ENCODE assay signal across 14 cellular contexts in the genomic region with DNA sequence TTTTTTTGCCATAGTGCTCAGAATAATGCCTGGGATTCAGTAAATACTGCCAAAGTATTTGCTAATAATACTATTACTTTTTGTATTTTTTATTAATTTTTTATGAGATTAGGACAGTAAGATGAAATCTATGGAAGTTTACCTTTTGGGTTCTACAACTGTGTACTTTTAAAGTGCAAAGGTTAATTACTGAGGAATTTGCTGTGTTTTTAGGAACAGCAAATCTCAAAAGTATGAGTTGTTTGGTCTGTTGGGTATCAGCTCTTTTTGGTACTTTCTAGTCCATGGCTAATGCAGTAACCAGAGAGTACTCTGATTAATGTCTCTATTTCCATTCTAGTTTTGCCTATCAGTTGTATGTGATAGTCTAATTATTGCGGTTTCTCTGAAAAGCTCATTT. TPM values are rescaled to one million over a fixed set of nuclear protein-coding genes. Genes with fewer than 3 reads are reported as not detected.
DNase-seq lines count a peak whose midpoint lies in the region; ATAC-seq and TF ChIP-seq lines count a peak whose summit lies in the region.
"Had no signal": no experiment of that assay in that cellular context is flagged by ENCODE, and none has a peak within 500 bp of the region (broad histone marks: within the 10 kb centered on the region; RNA-seq: fewer than 3 reads in every experiment).

No MANE protein-coding gene starts in this region.

- CTCF ChIA-PET in CD4-positive, alpha-beta T cell (lab: Charles Lee) = no interaction called here
- CTCF ChIA-PET in WTC11 (lab: Charles Lee) = interaction anchor here (0.5 kb wide), 1 partner anchor 23 kb away, joined by 3 read pairs; no protein-coding TSS in a partner anchor

- ATAC-seq in CD4-positive, alpha-beta T cell (ENCODE audit: poor library complexity) = no peak
- ATAC-seq in WTC11 (no peak), HG03196 (IDR thresholded peaks at IDR 0.05; ENCODE audit: unreplicated experiment) (no peak)
- ATAC-seq: CD8-positive, alpha-beta T cell; GM12878 had no signal

- no peaks in the 10 kb centered on the region for H3K9me2 ChIP-seq in Karpas-422 (replicated peaks; ENCODE audit: insufficient read depth, low read length)

- H3K27me3 ChIP-seq in CD4-positive, alpha-beta T cell (ENCODE audit: control insufficient read depth, insufficient read depth, low read length) = no peaks in the 10 kb centered on the region
- H3K27me3 ChIP-seq in KMS-11 (ENCODE audit: insufficient read depth, low read depth) (no peaks in the 10 kb centered on the region), Karpas-422 (ENCODE audit: low read length) (no peaks in the 10 kb centered on the region)

- peak overlapping the region; percentile 38 for H3K4me3 Mint-ChIP-seq in CD4-positive, alpha-beta T cell
- H3K4me3 Mint-ChIP-seq in WTC11 = no peak overlapping the region
- no peak overlapping the region for H3K4me3 Mint-ChIP-seq in type B pancreatic cell
- H3K4me3 Mint-ChIP-seq: B cell; CD8-positive, alpha-beta T cell had no signal

- POLR2A ChIA-PET in CD4-positive, alpha-beta T cell (lab: Charles Lee) = interaction anchor here (0.6 kb wide), 1 partner anchor 1410 kb away, joined by 3 read pairs; no protein-coding TSS in a partner anchor
- POLR2A ChIA-PET in WTC11 (lab: Charles Lee) = no interaction called here

- H3K27ac ChIP-seq in CD4-positive, alpha-beta T cell (ENCODE audit: low read depth, low read length) = no peak overlapping the region
- no peak overlapping the region for H3K27ac ChIP-seq in KMS-11
- no peak overlapping the region for H3K27ac ChIP-seq in Karpas-422 (ENCODE audit: low read length)

- H2AFZ ChIP-seq in KMS-11 (ENCODE audit: low read depth) = no peak overlapping the region
- H2AFZ ChIP-seq in Karpas-422 (ENCODE audit: low read length) = no peak overlapping the region

- intact Hi-C loops in CD4-positive, alpha-beta T cell (cut with DNase I, micrococcal nuclease) = loop anchor here in 1 of 2 experiments (10.0 kb wide), 2 partner anchors 502 to 1588 kb away; a partner anchor contains a TSS

- peaks cover 73% of the 10 kb centered on the region for H3K4me1 Mint-ChIP-seq in CD4-positive, alpha-beta T cell (ENCODE audit: low read depth)
- H3K4me1 Mint-ChIP-seq in WTC11 = peaks cover 46% of the 10 kb centered on the region
- H3K4me1 Mint-ChIP-seq in type B pancreatic cell (ENCODE audit: unreplicated experiment) = peaks cover 14% of the 10 kb centered on the region

- no peaks in the 10 kb centered on the region for H3K27me3 Mint-ChIP-seq in CD4-positive, alpha-beta T cell
- H3K27me3 Mint-ChIP-seq in WTC11 (ENCODE audit: low read depth) (no peaks in the 10 kb centered on the region), type B pancreatic cell (no peaks in the 10 kb centered on the region)
- H3K27me3 Mint-ChIP-seq: B cell had no signal

- no peak for TF ChIP-seq CTCF in CD4-positive, alpha-beta T cell (IDR thresholded peaks at IDR 0.05)
- TF ChIP-seq CTCF in KMS-11 (conservative IDR thresholded peaks at IDR 0.05; ENCODE audit: low read depth, low read length) (no peak), WTC11 (IDR thresholded peaks at IDR 0.05) (no peak), type B pancreatic cell (conservative IDR thresholded peaks at IDR 0.05) (no peak)

- peaks cover 100% of the 10 kb centered on the region for H3K79me2 ChIP-seq in KMS-11 (ENCODE audit: insufficient read depth, low read depth)
- peaks cover 98% of the 10 kb centered on the region for H3K79me2 ChIP-seq in Karpas-422 (ENCODE audit: low read length)

- H3K27ac Mint-ChIP-seq in CD4-positive, alpha-beta T cell = peak overlapping the region; percentile 64
- H3K27ac Mint-ChIP-seq in WTC11 (peak overlapping the region; percentile 45; the same call in 1 of the 2 replicates), type B pancreatic cell (peak overlapping the region; percentile 13)
- H3K27ac Mint-ChIP-seq: B cell; CD8-positive, alpha-beta T cell had no signal

- peaks cover 77% of the 10 kb centered on the region for H3K4me1 ChIP-seq in KMS-11 (ENCODE audit: low read depth, poor library complexity, severe bottlenecking)
- H3K4me1 ChIP-seq in Karpas-422 (ENCODE audit: low read length) = peaks cover 24% of the 10 kb centered on the region

- H3K9ac ChIP-seq in KMS-11 = no peak overlapping the region
- no peak overlapping the region for H3K9ac ChIP-seq in Karpas-422 (ENCODE audit: low read length)

- H3K36me3 ChIP-seq in KMS-11 (ENCODE audit: insufficient read depth) = no peaks in the 10 kb centered on the region
- peaks cover 7% of the 10 kb centered on the region; the same call in 1 of the 2 replicates for H3K36me3 ChIP-seq in Karpas-422 (ENCODE audit: insufficient read depth, low read length)

- H3K9me3 ChIP-seq in CD4-positive, alpha-beta T cell (ENCODE audit: control insufficient read depth, low read length) = no peaks in the 10 kb centered on the region
- H3K9me3 ChIP-seq in Karpas-422 (ENCODE audit: low read length) = no peaks in the 10 kb centered on the region
- H3K9me3 ChIP-seq: HAP-1 had no signal

- peaks cover 32% of the 10 kb centered on the region for H3K36me3 Mint-ChIP-seq in CD4-positive, alpha-beta T cell (ENCODE audit: low read depth)
- peaks cover 11% of the 10 kb centered on the region for H3K36me3 Mint-ChIP-seq in WTC11
- peaks cover 11% of the 10 kb centered on the region for H3K36me3 Mint-ChIP-seq in type B pancreatic cell

- no peak overlapping the region for H3K4me3 ChIP-seq in KMS-11 (IDR thresholded peaks at IDR 0.05; ENCODE audit: insufficient read depth, low read depth, low read length)
- H3K4me3 ChIP-seq in Karpas-422 (ENCODE audit: low read length) = no peak overlapping the region
- H3K4me3 ChIP-seq: GM12878, HAP-1 had no signal

- no peak for DNase-seq in CD4-positive, alpha-beta T cell
- DNase-seq in WTC11 (ENCODE audit: low spot score) (no peak), type B pancreatic cell (ENCODE audit: extremely low spot score, unreplicated experiment) (no peak), DMS114 treated with DMSO at 0.1 percent for 48 hours (lab: John Stamatoyannopoulos, UW; ENCODE audit: unreplicated experiment) (no peak), Karpas-422 (no peak)
- DNase-seq: C1 segment of cervical spinal cord; CD8-positive, alpha-beta T cell; COR-L47; DND-41 had no signal

- H4K20me1 ChIP-seq in KMS-11 (ENCODE audit: insufficient read depth) = peaks cover 8% of the 10 kb centered on the region; the same call in 1 of the 2 replicates
- H4K20me1 ChIP-seq in Karpas-422 (ENCODE audit: insufficient read depth, low read depth, low read length) = peaks cover 70% of the 10 kb centered on the region

- H3K4me2 ChIP-seq in KMS-11 (peak overlapping the region; percentile 65), Karpas-422 (ENCODE audit: low read depth, low read length, poor library complexity, severe bottlenecking) (no peak overlapping the region)

- H3K9me3 Mint-ChIP-seq in CD4-positive, alpha-beta T cell = no peaks in the 10 kb centered on the region
- H3K9me3 Mint-ChIP-seq in WTC11 = no peaks in the 10 kb centered on the region
- no peaks in the 10 kb centered on the region for H3K9me3 Mint-ChIP-seq in type B pancreatic cell
- H3K9me3 Mint-ChIP-seq: CD8-positive, alpha-beta T cell had no signal

TF ChIP-seq in WTC11, 78 proteins besides CTCF, POLR2A, EP300 and RAD21 (continues in another document):
- TF ChIP-seq SP1 (CRISPR knock-in tag; conservative IDR thresholded peaks at IDR 0.05) (no peak), ZNF396 (CRISPR knock-in tag; IDR thresholded peaks at IDR 0.05; ENCODE audit: borderline replicate concordance) (no peak), OVOL2 (CRISPR knock-in tag; IDR thresholded peaks at IDR 0.05; ENCODE audit: borderline replicate concordance) (no peak), ZBTB21 (CRISPR knock-in tag; IDR thresholded peaks at IDR 0.05; ENCODE audit: borderline replicate concordance) (no peak), NR1H2 (CRISPR knock-in tag; IDR thresholded peaks at IDR 0.05) (no peak), GABPB1 (CRISPR knock-in tag; IDR thresholded peaks at IDR 0.05) (no peak), IRF2 (CRISPR knock-in tag; IDR thresholded peaks at IDR 0.05; ENCODE audit: borderline replicate concordance, low read depth) (no peak), ZNF671 (CRISPR knock-in tag; IDR thresholded peaks at IDR 0.05) (no peak), GTF2I (CRISPR knock-in tag; conservative IDR thresholded peaks at IDR 0.05) (no peak), ETV6 (CRISPR knock-in tag; IDR thresholded peaks at IDR 0.05) (no peak), RELA (CRISPR knock-in tag; IDR thresholded peaks at IDR 0.05; ENCODE audit: borderline replicate concordance) (no peak)
- TF ChIP-seq, protein P1, sequence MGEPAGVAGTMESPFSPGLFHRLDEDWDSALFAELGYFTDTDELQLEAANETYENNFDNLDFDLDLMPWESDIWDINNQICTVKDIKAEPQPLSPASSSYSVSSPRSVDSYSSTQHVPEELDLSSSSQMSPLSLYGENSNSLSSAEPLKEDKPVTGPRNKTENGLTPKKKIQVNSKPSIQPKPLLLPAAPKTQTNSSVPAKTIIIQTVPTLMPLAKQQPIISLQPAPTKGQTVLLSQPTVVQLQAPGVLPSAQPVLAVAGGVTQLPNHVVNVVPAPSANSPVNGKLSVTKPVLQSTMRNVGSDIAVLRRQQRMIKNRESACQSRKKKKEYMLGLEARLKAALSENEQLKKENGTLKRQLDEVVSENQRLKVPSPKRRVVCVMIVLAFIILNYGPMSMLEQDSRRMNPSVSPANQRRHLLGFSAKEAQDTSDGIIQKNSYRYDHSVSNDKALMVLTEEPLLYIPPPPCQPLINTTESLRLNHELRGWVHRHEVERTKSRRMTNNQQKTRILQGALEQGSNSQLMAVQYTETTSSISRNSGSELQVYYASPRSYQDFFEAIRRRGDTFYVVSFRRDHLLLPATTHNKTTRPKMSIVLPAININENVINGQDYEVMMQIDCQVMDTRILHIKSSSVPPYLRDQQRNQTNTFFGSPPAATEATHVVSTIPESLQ (CRISPR knock-in tag; IDR thresholded peaks at IDR 0.05) = no peak

RNA-seq across cellular contexts. Expression of a gene that starts 5.1 kb away (rescaled TPM):
- total RNA-seq in CD4-positive, alpha-beta T cell = 10 to 100 TPM; 42.2 to 44.7 TPM
- total RNA-seq in WTC11 (2021) (316 to 363 TPM (median 335 TPM) in 3 replicates), type B pancreatic cell (ENCODE audit: low replicate concordance) (134 and 140 TPM in 2 replicates)
- 72.2 and 122 TPM in 2 replicates for total RNA-seq in Karpas-422 (2014; rRNA removed; shearing (Covaris generic); ENCODE audit: low replicate concordance)

RNA-seq across cellular contexts. Expression of a gene that starts 30.5 kb away (rescaled TPM):
- total RNA-seq in CD4-positive, alpha-beta T cell = 10 to 100 TPM; 17.7 to 20.1 TPM
- total RNA-seq in WTC11 (2021) (22.9 to 24.2 TPM (median 24.2 TPM) in 3 replicates), type B pancreatic cell (ENCODE audit: low replicate concordance) (22.1 and 23.1 TPM in 2 replicates)
- total RNA-seq in Karpas-422 (2014; rRNA removed; shearing (Covaris generic); ENCODE audit: low replicate concordance) = 4.7 and 23.7 TPM in 2 replicates

Comparison
In these comparisons a context has a peak if more than half of its experiments do, and no peak if none do; other contexts are left out.
1. H3K27ac Mint-ChIP-seq: peak in every context shown above with its lines; median percentile 64 in CD4-positive, alpha-beta T cell; 45 in WTC11; 13 in type B pancreatic cell.